13 cellular contexts compared by ENCODE assay signal in the genomic region with DNA sequence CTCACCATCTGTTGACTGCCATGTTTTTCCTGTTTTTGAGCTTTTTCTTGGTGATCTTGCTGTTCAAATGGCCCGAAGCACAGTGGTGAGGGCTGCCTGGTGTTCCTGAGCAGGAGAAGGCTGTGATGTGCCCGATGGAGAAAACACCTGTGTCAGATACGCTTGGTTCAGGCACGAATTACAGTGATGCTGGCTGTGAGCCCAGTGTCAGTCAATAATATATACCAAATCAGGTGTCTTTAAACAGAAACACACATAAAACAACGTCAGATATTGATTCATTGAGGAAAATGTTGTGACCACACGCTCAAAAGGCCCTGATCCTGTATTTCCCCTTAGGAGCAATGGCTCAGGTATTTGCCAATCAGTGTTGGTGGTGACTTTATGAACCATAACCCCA.
"Had no signal": no experiment of that assay in that cellular context is flagged by ENCODE, and none has a peak within 500 bp of the region (broad histone marks: within the 10 kb centered on the region; RNA-seq: fewer than 3 reads in every experiment).

No MANE protein-coding gene starts in this region.

- ATAC-seq: effector memory CD8-positive, alpha-beta T cell; gastrocnemius medialis; heart right ventricle; naive thymus-derived CD4-positive, alpha-beta T cell; stimulated activated naive CD8-positive, alpha-beta T cell treated with anti-CD3 and anti-CD28 coated beads, Interleukin-15, Interleukin-2, amounts not matched to agents 100 U/mL and 50 U/mL, for 24 hours had no signal

- DNase-seq: effector memory CD8-positive, alpha-beta T cell; gastrocnemius medialis; heart right ventricle; hypothalamus; kidney glomerular epithelial cell; mesendoderm; naive thymus-derived CD4-positive, alpha-beta T cell; nephron progenitor cell; small intestine; stimulated activated CD4-positive, alpha-beta T cell treated with anti-CD3 and anti-CD28 coated beads, Interleukin-12 subunit alpha, Interleukin-12 subunit beta, amount 100 ng/mL, for 4 hours; stimulated activated naive CD8-positive, alpha-beta T cell treated with anti-CD3 and anti-CD28 coated beads, Interleukin-15, Interleukin-2, amounts not matched to agents 100 U/mL and 50 U/mL, for 24 hours; thyroid gland; upper lobe of left lung had no signal
